1 cellular context compared by ENCODE assay signal in genomic region chr14:34693228-34693939, GRCh38.
TF ChIP-seq lines count a peak whose summit lies in the region.

No MANE protein-coding gene starts in this region.

TF ChIP-seq in A549, 52 proteins besides CTCF, POLR2A, EP300 and RAD21 (continued from another document):
- 0 out of 3 replicates have a peak, but pooled peaks have one; percentile 69 for TF ChIP-seq BCL3 (IDR thresholded peaks at IDR 0.05)
